ENCODE assay signal across 22 cellular contexts in genomic region chr3:65473746-65474145, GRCh38.
DNase-seq lines count a peak whose midpoint lies in the region; ATAC-seq and TF ChIP-seq lines count a peak whose summit lies in the region.
"Had no signal": no experiment of that assay in that cellular context is flagged by ENCODE, and none has a peak within 500 bp of the region (broad histone marks: within the 10 kb centered on the region; RNA-seq: fewer than 3 reads in every experiment).

No MANE protein-coding gene starts in this region.

- H3K9ac ChIP-seq in SK-N-SH: no peak overlapping the region

- no peak overlapping the region for H3K4me2 ChIP-seq in SK-N-SH

- no peak for TF ChIP-seq RAD21 in SK-N-SH (IDR thresholded peaks at IDR 0.05; ENCODE audit: low read length)

- H3F3A ChIP-seq in SK-N-SH (replicated peaks; ENCODE audit: insufficient read depth): peaks cover 10% of the 10 kb centered on the region

- H3K9me2 ChIP-seq in SK-N-SH: no peaks in the 10 kb centered on the region

- TF ChIP-seq POLR2A in prostate gland (IDR thresholded peaks at IDR 0.05): no peak

- POLR2A ChIA-PET in SK-N-SH (lab: Yijun Ruan, JAX): interaction anchor here (0.7 kb wide), 1 partner anchor 111 kb away, joined by 3 read pairs; no protein-coding TSS in a partner anchor

- H3K36me3 ChIP-seq in SK-N-SH (replicated peaks in 1 of 2; ENCODE audit: control insufficient read depth in 1 of 2, insufficient read depth in 2 of 2, low read length in 1 of 2): no peaks in the 10 kb centered on the region
- H3K36me3 ChIP-seq in prostate gland: no peaks in the 10 kb centered on the region
- H3K36me3 ChIP-seq: ovary, spleen, tibial artery had no signal

- H3K27me3 ChIP-seq in SK-N-SH (ENCODE audit: insufficient read depth) (no peaks in the 10 kb centered on the region), prostate gland (replicated peaks; ENCODE audit: insufficient read depth) (no peaks in the 10 kb centered on the region)
- H3K27me3 ChIP-seq: esophagus squamous epithelium, ovary, spleen, tibial artery had no signal

- ATAC-seq in SK-N-SH treated with all-trans-retinoic acid at 6 μM for 48 hours (peak; percentile 59; the same call in 2 of the 3 replicates), GM18868 (IDR thresholded peaks at IDR 0.05; ENCODE audit: unreplicated experiment) (no peak), HG03159 (IDR thresholded peaks at IDR 0.05; ENCODE audit: unreplicated experiment) (no peak)
- ATAC-seq: GM12878; stimulated activated effector memory CD8-positive, alpha-beta T cell treated with anti-CD3 and anti-CD28 coated beads, Interleukin-12 subunit alpha, Interleukin-12 subunit beta, amount 100 ng/mL, for 72 hours had no signal

- in situ Hi-C loops in GM13976 (cut with MboI; ENCODE audit: low sequenced_read_pairs, unreplicated experiment): no loop called here

- intact Hi-C loops in prostate gland (cut with DNase I): no loop called here

- H3K9me3 ChIP-seq in SK-N-SH: no peaks in the 10 kb centered on the region
- H3K9me3 ChIP-seq in prostate gland: no peaks in the 10 kb centered on the region
- H3K9me3 ChIP-seq: esophagus squamous epithelium, ovary, spleen, tibial artery had no signal

- TF ChIP-seq EP300 in SK-N-SH (IDR thresholded peaks at IDR 0.05; ENCODE audit: borderline replicate concordance in 1 of 2, low read depth in 1 of 2, low read length in 1 of 2): no peak

- WGBS in SK-N-SH (ENCODE audit: low lambda C conversion rate): 69% methylated on average over 4 of the region's 4 CpGs
- WGBS in prostate gland: 66% methylated on average over 4 of the region's 4 CpGs

- H2AFZ ChIP-seq in SK-N-SH (ENCODE audit: low read depth): no peak overlapping the region

- TF ChIP-seq CTCF in SK-N-SH (IDR thresholded peaks at IDR 0.05) (no peak), fibroblast of the aortic adventitia (IDR thresholded peaks at IDR 0.05; ENCODE audit: insufficient read depth, low read length) (no peak), GM13976 (IDR thresholded peaks at IDR 0.05; ENCODE audit: borderline replicate concordance, control extremely low read depth, extremely low read depth, insufficient read depth, missing control alignments) (no peak), prostate gland (IDR thresholded peaks at IDR 0.05) (no peak)

- DNase-seq in SK-N-SH: no peak
- DNase-seq in amniotic epithelial cell (ENCODE audit: low read depth): peak; percentile 22
- DNase-seq in fibroblast of the aortic adventitia (ENCODE audit: low read depth): peak; percentile 37
- no peak for DNase-seq in GM13976 (ENCODE audit: low spot score)
- DNase-seq in prostate gland (ENCODE audit: low spot score): no peak
- DNase-seq: activated CD4-positive, alpha-beta T cell treated with anti-CD3 and anti-CD28 coated beads for 1 hour; activated gamma-delta T cell; CD8-positive, alpha-beta memory T cell; esophagus squamous epithelium; H7; NCI-H187 treated with DMSO at 0.1 percent for 48 hours; NCI-H446 treated with DMSO at 0.1 percent for 48 hours; ovary; SIG-M5; spleen; tibial artery had no signal

- H3K79me2 ChIP-seq in SK-N-SH (ENCODE audit: insufficient read depth): no peaks in the 10 kb centered on the region

- CTCF ChIA-PET in SK-N-SH (lab: Yijun Ruan, JAX): interaction anchor here (0.6 to 1.2 kb wide), 3 partner anchors 34 to 319 kb away, joined by 3 to 4 read pairs (median 3); no protein-coding TSS in a partner anchor

- no peaks in the 10 kb centered on the region for H4K20me1 ChIP-seq in SK-N-SH (ENCODE audit: insufficient read depth)

- H3K4me1 ChIP-seq in SK-N-SH (ENCODE audit: control insufficient read depth in 1 of 2, insufficient read depth in 2 of 2, low read depth in 1 of 2, low read length in 1 of 2): peaks cover 0 to 6% of the 10 kb centered on the region in 2 experiments; a peak in 1 of 4 replicates
- H3K4me1 ChIP-seq in prostate gland (replicated peaks): no peaks in the 10 kb centered on the region
- H3K4me1 ChIP-seq: esophagus squamous epithelium, spleen had no signal

- no peak overlapping the region; a peak in 1 of 4 replicates for H3K27ac ChIP-seq in SK-N-SH (ENCODE audit: low read depth in 2 of 2, low read length in 1 of 2)
- H3K27ac ChIP-seq in prostate gland: no peak overlapping the region
- H3K27ac ChIP-seq: 22Rv1, esophagus squamous epithelium, ovary, spleen, tibial artery had no signal

- H3K4me3 ChIP-seq in SK-N-SH (ENCODE audit: low read depth in 2 of 2, low read length in 1 of 2): no peak overlapping the region
- H3K4me3 ChIP-seq in fibroblast of the aortic adventitia (ENCODE audit: low read depth, low read length): no peak overlapping the region
- H3K4me3 ChIP-seq in prostate gland: no peak overlapping the region
- H3K4me3 ChIP-seq: esophagus squamous epithelium, GM12878, ovary, spleen, tibial artery had no signal

TF ChIP-seq in SK-N-SH treated with all-trans-retinoic acid at 6 μM for 48 hours, 23 proteins besides CTCF, POLR2A, EP300 and RAD21 (continues in another document):
- TF ChIP-seq ZNF8 (CRISPR knock-in tag; IDR thresholded peaks at IDR 0.05) (no peak), TSHZ2 (CRISPR knock-in tag; IDR thresholded peaks at IDR 0.05) (no peak), CREB5 (CRISPR knock-in tag; IDR thresholded peaks at IDR 0.05; ENCODE audit: low read depth) (no peak)

TF ChIP-seq in SK-N-SH, 30 proteins besides CTCF, POLR2A, EP300 and RAD21:
- TF ChIP-seq FOXJ3 (CRISPR knock-in tag; IDR thresholded peaks at IDR 0.05): no peak
- no peak for TF ChIP-seq RXRA (IDR thresholded peaks at IDR 0.05; ENCODE audit: borderline replicate concordance, low read depth)

Comparison
In these comparisons a context has a peak if more than half of its experiments do, and no peak if none do; other contexts are left out.
1. DNase-seq: peak in amniotic epithelial cell (single experiment) and fibroblast of the aortic adventitia (single experiment); none in SK-N-SH (single experiment), GM13976 (single experiment) and prostate gland (single experiment).